ENCODE assay signal across 8 cellular contexts in the genomic region with DNA sequence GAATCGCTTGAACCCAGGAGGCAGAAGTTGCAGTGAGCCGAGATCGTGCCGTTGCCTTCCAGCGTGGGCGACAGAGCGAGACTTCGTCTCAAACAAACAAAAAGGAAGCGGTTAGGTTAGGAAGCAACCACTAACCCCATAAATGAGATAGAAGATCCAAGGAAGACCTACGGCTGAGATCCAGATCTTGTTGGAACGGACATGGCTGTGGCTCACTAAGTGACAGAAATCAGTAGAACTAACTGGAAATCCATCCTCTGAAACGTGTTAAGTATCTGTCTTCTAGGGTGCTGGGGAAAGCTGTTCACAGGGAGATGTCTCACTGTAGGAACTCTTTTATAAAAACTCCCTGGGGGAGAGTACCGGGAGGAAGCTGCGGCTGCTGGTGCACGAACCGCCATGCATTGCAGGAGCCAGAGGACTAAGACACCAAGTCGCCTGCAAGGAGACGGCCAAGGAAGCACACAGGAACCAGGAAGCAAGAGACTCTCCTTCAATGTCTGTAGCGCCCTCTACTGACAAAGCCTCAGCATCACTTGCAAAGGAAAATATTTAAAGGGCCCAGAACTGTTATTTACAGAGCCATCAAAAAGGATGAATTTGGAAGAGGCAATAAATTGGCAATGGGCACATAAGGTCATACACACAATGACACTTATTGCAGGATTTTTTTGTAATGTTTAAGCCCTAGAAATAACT. TPM values are rescaled to one million over a fixed set of nuclear protein-coding genes. Genes with fewer than 3 reads are reported as not detected.
DNase-seq lines count a peak whose midpoint lies in the region; ATAC-seq and TF ChIP-seq lines count a peak whose summit lies in the region.

No MANE protein-coding gene starts in this region.

- H3K4me3 ChIP-seq in GM23248 (no peak overlapping the region), right atrium auricular region (no peak overlapping the region)

- DNase-seq in EL (peak; percentile 69), GM23248 (peak; percentile 66), NCI-H460 (ENCODE audit: extremely low read depth, low read depth) (peak; percentile 53), right atrium auricular region (ENCODE audit: low spot score) (peak; percentile 62)
- DNase-seq in activated T-helper 1 cell treated with anti-CD3 and anti-CD28 coated beads, Interleukin-12 subunit alpha, Interleukin-12 subunit beta, Interleukin-2, Interleukin-4 antibody, amounts not matched to agents 30 ng/mL and 10 ng/mL and 1 ng/mL, durations not matched to agents 14 hours and 24 hours and 36 hours (ENCODE audit: low spot score) = peak; percentile 47

- H3K4me1 ChIP-seq in GM23248 (ENCODE audit: insufficient read depth) (no peaks in the 10 kb centered on the region), right atrium auricular region (no peaks in the 10 kb centered on the region)

- intact Hi-C loops in activated T-helper 1 cell treated with anti-CD3 and anti-CD28 coated beads, Interleukin-12 subunit alpha, Interleukin-12 subunit beta, Interleukin-2, Interleukin-4 antibody, amounts not matched to agents 30 ng/mL and 10 ng/mL and 1 ng/mL, durations not matched to agents 14 hours and 24 hours and 36 hours (cut with micrococcal nuclease) = loop anchor here (1.0 to 5.0 kb wide), 5 partner anchors 17 to 408 kb away; a partner anchor contains a TSS

- no peak overlapping the region for H3K4me3 Mint-ChIP-seq in activated T-helper 1 cell treated with anti-CD3 and anti-CD28 coated beads, Interleukin-12 subunit alpha, Interleukin-12 subunit beta, Interleukin-2, Interleukin-4 antibody, amounts not matched to agents 30 ng/mL and 10 ng/mL and 1 ng/mL, durations not matched to agents 14 hours and 24 hours and 36 hours
- H3K4me3 Mint-ChIP-seq in stimulated activated memory B cell treated with anti-CD40 and anti-IgM and Interleukin-4, amounts not matched to agents 10 μg/mL and 1 μg/mL and 100 μg/mL, for 72 hours = peak overlapping the region; percentile 11

- H3K9me3 ChIP-seq in GM23248 (ENCODE audit: low read depth) = no peaks in the 10 kb centered on the region
- H3K9me3 ChIP-seq in right atrium auricular region = no peaks in the 10 kb centered on the region

- H3K9me3 Mint-ChIP-seq in activated T-helper 1 cell treated with anti-CD3 and anti-CD28 coated beads, Interleukin-12 subunit alpha, Interleukin-12 subunit beta, Interleukin-2, Interleukin-4 antibody, amounts not matched to agents 30 ng/mL and 10 ng/mL and 1 ng/mL, durations not matched to agents 14 hours and 24 hours and 36 hours = no peaks in the 10 kb centered on the region
- H3K9me3 Mint-ChIP-seq in stimulated activated memory B cell treated with anti-CD40 and anti-IgM and Interleukin-4, amounts not matched to agents 10 μg/mL and 1 μg/mL and 100 μg/mL, for 72 hours = no peaks in the 10 kb centered on the region

- ATAC-seq in stimulated activated memory B cell treated with anti-CD40 and anti-IgM and Interleukin-4, amounts not matched to agents 10 μg/mL and 1 μg/mL and 100 μg/mL, for 72 hours = peak; percentile 41
- ATAC-seq in HG02852 (IDR thresholded peaks at IDR 0.05; ENCODE audit: unreplicated experiment) (no peak), GM19351 (IDR thresholded peaks at IDR 0.05; ENCODE audit: unreplicated experiment) (no peak)

- no peak overlapping the region for H3K27ac Mint-ChIP-seq in activated T-helper 1 cell treated with anti-CD3 and anti-CD28 coated beads, Interleukin-12 subunit alpha, Interleukin-12 subunit beta, Interleukin-2, Interleukin-4 antibody, amounts not matched to agents 30 ng/mL and 10 ng/mL and 1 ng/mL, durations not matched to agents 14 hours and 24 hours and 36 hours
- peak overlapping the region; percentile 12 for H3K27ac Mint-ChIP-seq in stimulated activated memory B cell treated with anti-CD40 and anti-IgM and Interleukin-4, amounts not matched to agents 10 μg/mL and 1 μg/mL and 100 μg/mL, for 72 hours

- H3K27me3 ChIP-seq in GM23248 (replicated peaks; ENCODE audit: insufficient read depth) (no peaks in the 10 kb centered on the region), right atrium auricular region (no peaks in the 10 kb centered on the region)

- in situ Hi-C loops in GM23248 (cut with MboI) = no loop called here

- H3K36me3 ChIP-seq in GM23248 (ENCODE audit: low read depth) (no peaks in the 10 kb centered on the region), right atrium auricular region (no peaks in the 10 kb centered on the region)

- 72% methylated on average over 19 of the region's 19 CpGs for WGBS in GM23248 (ENCODE audit: low coverage in 1 of 2, low lambda C conversion rate in 2 of 2, missing lambda C conversion rate in 2 of 2), 2 experiments

- no peak overlapping the region for H3K4me2 ChIP-seq in GM23248 (ENCODE audit: unreplicated experiment)

- H3K36me3 Mint-ChIP-seq in activated T-helper 1 cell treated with anti-CD3 and anti-CD28 coated beads, Interleukin-12 subunit alpha, Interleukin-12 subunit beta, Interleukin-2, Interleukin-4 antibody, amounts not matched to agents 30 ng/mL and 10 ng/mL and 1 ng/mL, durations not matched to agents 14 hours and 24 hours and 36 hours (ENCODE audit: low read depth) = no peaks in the 10 kb centered on the region
- no peaks in the 10 kb centered on the region for H3K36me3 Mint-ChIP-seq in stimulated activated memory B cell treated with anti-CD40 and anti-IgM and Interleukin-4, amounts not matched to agents 10 μg/mL and 1 μg/mL and 100 μg/mL, for 72 hours

- H3K27me3 Mint-ChIP-seq in activated T-helper 1 cell treated with anti-CD3 and anti-CD28 coated beads, Interleukin-12 subunit alpha, Interleukin-12 subunit beta, Interleukin-2, Interleukin-4 antibody, amounts not matched to agents 30 ng/mL and 10 ng/mL and 1 ng/mL, durations not matched to agents 14 hours and 24 hours and 36 hours (ENCODE audit: insufficient read depth) = no peaks in the 10 kb centered on the region
- H3K27me3 Mint-ChIP-seq in stimulated activated memory B cell treated with anti-CD40 and anti-IgM and Interleukin-4, amounts not matched to agents 10 μg/mL and 1 μg/mL and 100 μg/mL, for 72 hours = no peaks in the 10 kb centered on the region

- H4K20me1 ChIP-seq in GM23248 (ENCODE audit: insufficient read depth) = no peaks in the 10 kb centered on the region

- no peaks in the 10 kb centered on the region for H3F3A ChIP-seq in GM23248 (ENCODE audit: insufficient read depth)

- TF ChIP-seq CTCF in right atrium auricular region (IDR thresholded peaks at IDR 0.05) = peak; percentile 26 to 64

- no peak overlapping the region for H3K27ac ChIP-seq in GM23248
- no peak overlapping the region for H3K27ac ChIP-seq in right atrium auricular region

- H3K9me2 ChIP-seq in GM23248 (ENCODE audit: insufficient read depth) = no peaks in the 10 kb centered on the region

- H3K9ac ChIP-seq in GM23248 = no peak overlapping the region

- peaks cover 13% of the 10 kb centered on the region for H3K4me1 Mint-ChIP-seq in activated T-helper 1 cell treated with anti-CD3 and anti-CD28 coated beads, Interleukin-12 subunit alpha, Interleukin-12 subunit beta, Interleukin-2, Interleukin-4 antibody, amounts not matched to agents 30 ng/mL and 10 ng/mL and 1 ng/mL, durations not matched to agents 14 hours and 24 hours and 36 hours (ENCODE audit: low read depth)
- H3K4me1 Mint-ChIP-seq in stimulated activated memory B cell treated with anti-CD40 and anti-IgM and Interleukin-4, amounts not matched to agents 10 μg/mL and 1 μg/mL and 100 μg/mL, for 72 hours = peaks cover 14% of the 10 kb centered on the region

- peak overlapping the region; percentile 65; the same call in 1 of the 2 replicates for H2AFZ ChIP-seq in GM23248

- no peaks in the 10 kb centered on the region for H3K79me2 ChIP-seq in GM23248 (ENCODE audit: insufficient read depth)

RNA-seq across cellular contexts. Expression of a gene that starts 16.9 kb away (rescaled TPM):
- 15.4 and 18.7 TPM in 2 replicates for total RNA-seq in GM23248 (2014; rRNA removed; shearing (Covaris generic))
- polyA plus RNA-seq in GM23248 (2016; fragmentation: Nextera tagmentation; extraction: Ambion mirVana) = 12.3 TPM in 2 replicates
- total RNA-seq in NCI-H460 (2014; rRNA removed; shearing (Covaris generic)) = 10.0 and 10.4 TPM in 2 replicates
- polyA plus RNA-seq in NCI-H460 (2014; cell fraction: nucleus; rRNA removed) = 3.4 and 7.9 TPM in 2 replicates
- total RNA-seq in activated T-helper 1 cell treated with anti-CD3 and anti-CD28 coated beads, Interleukin-12 subunit alpha, Interleukin-12 subunit beta, Interleukin-2, Interleukin-4 antibody, amounts not matched to agents 30 ng/mL and 10 ng/mL and 1 ng/mL, durations not matched to agents 14 hours and 24 hours and 36 hours = 29.2 and 29.6 TPM in 2 replicates
- total RNA-seq in right atrium auricular region = 10 to 100 TPM in 1 of 2 donors, 1 to 10 TPM in 1; 9.2 to 15.3 TPM

RNA-seq across cellular contexts. Expression of a gene that starts 47.6 kb away (rescaled TPM):
- total RNA-seq in GM23248 (2014; rRNA removed; shearing (Covaris generic)) = under 0.01 and 0.32 TPM in 2 replicates
- 0.38 and 1.0 TPM in 2 replicates for polyA plus RNA-seq in GM23248 (2016; fragmentation: Nextera tagmentation; extraction: Ambion mirVana)
- total RNA-seq in NCI-H460 (2014; rRNA removed; shearing (Covaris generic)) = not detected in 2 replicates
- polyA plus RNA-seq in NCI-H460 (2014; cell fraction: nucleus; rRNA removed) = 0.03 TPM in 1 of 2 replicates, not detected in the other
- total RNA-seq in activated T-helper 1 cell treated with anti-CD3 and anti-CD28 coated beads, Interleukin-12 subunit alpha, Interleukin-12 subunit beta, Interleukin-2, Interleukin-4 antibody, amounts not matched to agents 30 ng/mL and 10 ng/mL and 1 ng/mL, durations not matched to agents 14 hours and 24 hours and 36 hours = 0.52 and 0.93 TPM in 2 replicates
- total RNA-seq in right atrium auricular region = 1 to 10 TPM; 2.6 to 4.6 TPM

RNA-seq across cellular contexts. Expression of a gene that starts 51.4 kb away (rescaled TPM):
- total RNA-seq in GM23248 (2014; rRNA removed; shearing (Covaris generic)) = not detected in 2 replicates
- polyA plus RNA-seq in GM23248 (2016; fragmentation: Nextera tagmentation; extraction: Ambion mirVana) = 1.8 and 2.1 TPM in 2 replicates
- 1.1 and 1.8 TPM in 2 replicates for total RNA-seq in NCI-H460 (2014; rRNA removed; shearing (Covaris generic))
- polyA plus RNA-seq in NCI-H460 (2014; cell fraction: nucleus; rRNA removed) = 27.6 and 39.8 TPM in 2 replicates
- total RNA-seq in activated T-helper 1 cell treated with anti-CD3 and anti-CD28 coated beads, Interleukin-12 subunit alpha, Interleukin-12 subunit beta, Interleukin-2, Interleukin-4 antibody, amounts not matched to agents 30 ng/mL and 10 ng/mL and 1 ng/mL, durations not matched to agents 14 hours and 24 hours and 36 hours = 5.1 and 7.1 TPM in 2 replicates
- total RNA-seq in right atrium auricular region = 1 to 10 TPM; 1.3 to 8.3 TPM
